In genomic region chr12:121325922-121326396, GRCh38 we compare ENCODE assay signal across 19 cellular contexts. TPM values are rescaled to one million over a fixed set of nuclear protein-coding genes. Genes with fewer than 3 reads are reported as not detected.
DNase-seq lines count a peak whose midpoint lies in the region; ATAC-seq and TF ChIP-seq lines count a peak whose summit lies in the region.
"Had no signal": no experiment of that assay in that cellular context is flagged by ENCODE, and none has a peak within 500 bp of the region (broad histone marks: within the 10 kb centered on the region; RNA-seq: fewer than 3 reads in every experiment).

No MANE protein-coding gene starts in this region.

- H3K9me3 Mint-ChIP-seq in CD8-positive, alpha-beta memory T cell, result no peaks in the 10 kb centered on the region
- H3K9me3 Mint-ChIP-seq: activated T-helper 2 cell treated with anti-CD3 and anti-CD28 coated beads, Interferon-gamma antibody, Interleukin-2, Interleukin-4, amounts not matched to agents 10 μg/mL and 5 μg/mL and 100 μg/mL, durations not matched to agents 14 hours and 24 hours and 36 hours; mesothelial cell of epicardium had no signal

- no peaks in the 10 kb centered on the region for H3K4me1 ChIP-seq in CD8-positive, alpha-beta memory T cell (ENCODE audit: insufficient read depth, low read length)
- H3K4me1 ChIP-seq in HEK293 (ENCODE audit: control insufficient read depth, insufficient read depth, low read length) (no peaks in the 10 kb centered on the region), adipocyte (ENCODE audit: control insufficient read depth, insufficient read depth, low read length) (peaks cover 4% of the 10 kb centered on the region), psoas muscle (no peaks in the 10 kb centered on the region)

- H3K9me3 ChIP-seq in CD8-positive, alpha-beta memory T cell (ENCODE audit: low read length), result no peaks in the 10 kb centered on the region
- no peaks in the 10 kb centered on the region for H3K9me3 ChIP-seq in HEK293 (ENCODE audit: control insufficient read depth, insufficient read depth, low read depth, low read length)
- H3K9me3 ChIP-seq in adipocyte (ENCODE audit: control insufficient read depth, low read length), result no peaks in the 10 kb centered on the region
- no peaks in the 10 kb centered on the region for H3K9me3 ChIP-seq in psoas muscle
- H3K9me3 ChIP-seq: gastrocnemius medialis, spleen, thoracic aorta had no signal

- no peak overlapping the region for H3K9ac ChIP-seq in adipocyte (ENCODE audit: low read length)

- intact Hi-C loops in psoas muscle (cut with DNase I), result no loop called here

- H3K27me3 Mint-ChIP-seq in CD8-positive, alpha-beta memory T cell, result no peaks in the 10 kb centered on the region
- H3K27me3 Mint-ChIP-seq: T-helper 17 cell had no signal

- TF ChIP-seq CTCF in HEK293 (tag by site-specific recombination; IDR thresholded peaks at IDR 0.05) (no peak), psoas muscle (IDR thresholded peaks at IDR 0.05) (no peak)

- ATAC-seq in GM21381 (IDR thresholded peaks at IDR 0.05; ENCODE audit: unreplicated experiment) (no peak), psoas muscle (no peak), GM18520 (IDR thresholded peaks at IDR 0.05; ENCODE audit: unreplicated experiment) (no peak)
- ATAC-seq: gastrocnemius medialis, T-helper 17 cell had no signal

- H3K36me3 Mint-ChIP-seq in CD8-positive, alpha-beta memory T cell, result peaks cover 0 to 84% (median 30%) of the 10 kb centered on the region in 3 donors

- peak overlapping the region; percentile 39 for H3K27ac ChIP-seq in CD8-positive, alpha-beta memory T cell (ENCODE audit: low read depth, low read length)
- H3K27ac ChIP-seq in HEK293 (ENCODE audit: extremely low read depth, low read depth, low read length) (no peak overlapping the region), psoas muscle (no peak overlapping the region)
- H3K27ac ChIP-seq: gastrocnemius medialis, thoracic aorta had no signal

- no peaks in the 10 kb centered on the region for H3K27me3 ChIP-seq in CD8-positive, alpha-beta memory T cell (ENCODE audit: insufficient read depth, low read length, poor library complexity, severe bottlenecking)
- H3K27me3 ChIP-seq in adipocyte (replicated peaks; ENCODE audit: control insufficient read depth, insufficient read depth, low read length) (no peaks in the 10 kb centered on the region), psoas muscle (ENCODE audit: insufficient read depth in 3 of 3, low read length in 2 of 3) (no peaks in the 10 kb centered on the region)
- H3K27me3 ChIP-seq: gastrocnemius medialis, spleen had no signal

- peak overlapping the region in 2 of 8 donors; percentile 15 to 58 for H3K27ac Mint-ChIP-seq in CD8-positive, alpha-beta memory T cell
- H3K27ac Mint-ChIP-seq: activated T-helper 2 cell treated with anti-CD3 and anti-CD28 coated beads, Interferon-gamma antibody, Interleukin-2, Interleukin-4, amounts not matched to agents 10 μg/mL and 5 μg/mL and 100 μg/mL, durations not matched to agents 14 hours and 24 hours and 36 hours; mesothelial cell of epicardium; T-helper 17 cell had no signal

- peaks cover 57% of the 10 kb centered on the region for H3K36me3 ChIP-seq in CD8-positive, alpha-beta memory T cell (ENCODE audit: insufficient read depth, low read length)
- H3K36me3 ChIP-seq in HEK293 (ENCODE audit: control insufficient read depth in 2 of 2, insufficient read depth in 1 of 2, low read length in 2 of 2), result peaks cover 67 to 82% of the 10 kb centered on the region in 2 experiments
- H3K36me3 ChIP-seq in adipocyte (ENCODE audit: control insufficient read depth, insufficient read depth, low read length, severe bottlenecking), result peaks cover 71% of the 10 kb centered on the region
- peaks cover 10 to 99% of the 10 kb centered on the region in 2 donors for H3K36me3 ChIP-seq in psoas muscle (ENCODE audit: insufficient read depth in 1 of 2, low read depth in 1 of 2)

- H3K4me3 ChIP-seq in CD8-positive, alpha-beta memory T cell (ENCODE audit: low read length), result no peak overlapping the region
- H3K4me3 ChIP-seq in HEK293 (ENCODE audit: low read depth, low read length) (no peak overlapping the region), adipocyte (ENCODE audit: low read length) (no peak overlapping the region), psoas muscle (no peak overlapping the region)
- H3K4me3 ChIP-seq: gastrocnemius medialis, spleen, thoracic aorta had no signal

- POLR2A ChIA-PET in CD8-positive, alpha-beta memory T cell (lab: Charles Lee), result no interaction called here
- POLR2A ChIA-PET in HEK293 (lab: Yijun Ruan, JAX), result no interaction called here

- no peak for DNase-seq in CD8-positive, alpha-beta memory T cell
- DNase-seq in adipocyte (ENCODE audit: low read depth), result peak; percentile 14
- DNase-seq in lung microvascular endothelial cell (ENCODE audit: low read depth in 2 of 2), result peak; percentile 37 to 51
- DNase-seq in psoas muscle, result no peak
- DNase-seq: amygdala; DMS153; gastrocnemius medialis; NCI-H2029 treated with DMSO at 0.1 percent for 48 hours; NCI-H524 treated with DMSO at 0.1 percent for 48 hours; SHP77 treated with DMSO at 0.1 percent for 48 hours; spleen; stimulated activated CD8-positive, alpha-beta memory T cell treated with anti-CD3 and anti-CD28 coated beads, Interleukin-4, amount 100 ng/mL, for 48 hours; T-helper 17 cell had no signal

- CTCF ChIA-PET in CD8-positive, alpha-beta memory T cell (lab: Charles Lee), result interaction anchor here (1.9 kb wide), 1 partner anchor 9 kb away, joined by 8 read pairs; no protein-coding TSS in a partner anchor
- CTCF ChIA-PET in HEK293 (lab: Yijun Ruan, JAX), result interaction anchor here (0.7 to 5.1 kb wide), 2 partner anchors 9 to 80 kb away, joined by 3 to 37 read pairs; no protein-coding TSS in a partner anchor

- H3K4me3 Mint-ChIP-seq in CD8-positive, alpha-beta memory T cell, result no peak overlapping the region
- H3K4me3 Mint-ChIP-seq: mesothelial cell of epicardium, T-helper 17 cell had no signal

- WGBS in psoas muscle, 3 donors, result 70 to 74% (median 72%) methylated on average over 5 of the region's 5 CpGs

- H3K4me1 Mint-ChIP-seq in CD8-positive, alpha-beta memory T cell, result no peaks in the 10 kb centered on the region
- H3K4me1 Mint-ChIP-seq: mesothelial cell of epicardium had no signal

TF ChIP-seq in HEK293, 187 proteins besides CTCF, POLR2A, EP300 and RAD21:
- no peak for TF ChIP-seq ZNF354C (tag by site-specific recombination; IDR thresholded peaks at IDR 0.05; ENCODE audit: borderline replicate concordance, low read depth)
- TF ChIP-seq ZNF157 (tag by site-specific recombination; IDR thresholded peaks at IDR 0.05), result no peak
- TF ChIP-seq ZNF133 (tag by site-specific recombination; IDR thresholded peaks at IDR 0.05), result no peak
- TF ChIP-seq ZNF837 (tag by site-specific recombination; IDR thresholded peaks at IDR 0.05), result no peak
- TF ChIP-seq SCRT2 (tag by site-specific recombination; IDR thresholded peaks at IDR 0.05), result peak; percentile 60; the same call in 1 of the 2 replicates

RNA-seq across cellular contexts. Expression of gene ANAPC5, which starts 26.3 kb away (rescaled TPM):
- 100 to 1,000 TPM; 133 TPM for total RNA-seq in CD8-positive, alpha-beta memory T cell
- polyA plus RNA-seq in CD8-positive, alpha-beta memory T cell, result 148 TPM
- total RNA-seq in lung microvascular endothelial cell, result 104 and 115 TPM in 2 replicates
- total RNA-seq in psoas muscle, result 10 to 100 TPM; 59.1 to 80.3 (median 71.6) TPM
- 100 to 1,000 TPM in 1 of 3 donors, 10 to 100 TPM in 2; 47.1 to 120 (median 48.7) TPM for polyA plus RNA-seq in psoas muscle

RNA-seq across cellular contexts. Expression of gene CAMKK2, which starts 29.4 kb away (rescaled TPM):
- 10 to 100 TPM; 35.9 to 37.5 TPM for total RNA-seq in CD8-positive, alpha-beta memory T cell
- 17.0 TPM for polyA plus RNA-seq in CD8-positive, alpha-beta memory T cell
- total RNA-seq in lung microvascular endothelial cell, result 14.8 and 31.2 TPM in 2 replicates
- 10 to 100 TPM in 2 of 4 donors, 1 to 10 TPM in 2; 6.8 to 12.3 (median 10.4) TPM for total RNA-seq in psoas muscle
- 1 to 10 TPM; 4.4 to 8.3 (median 5.6) TPM for polyA plus RNA-seq in psoas muscle

Comparison
In these comparisons a context has a peak if more than half of its experiments do, and no peak if none do; other contexts are left out.
1. DNase-seq: peak in adipocyte (single experiment) and lung microvascular endothelial cell (2 of 2); none in CD8-positive, alpha-beta memory T cell (0 of 5) and psoas muscle (0 of 2).